ENCODE assay signal across 27 cellular contexts in genomic region chr9:113890693-113891092, GRCh38.
"Had no signal": no experiment of that assay in that cellular context is flagged by ENCODE, and none has a peak within 500 bp of the region (broad histone marks: within the 10 kb centered on the region; RNA-seq: fewer than 3 reads in every experiment).

No MANE protein-coding gene starts in this region.

- H3K4me3 ChIP-seq: colonic mucosa, coronary artery, dorsolateral prefrontal cortex, esophagus muscularis mucosa, esophagus squamous epithelium, gastrocnemius medialis, gastroesophageal sphincter, heart left ventricle, heart right ventricle, hepatocyte had no signal

- H3K9me3 ChIP-seq: colonic mucosa, esophagus muscularis mucosa, esophagus squamous epithelium, gastrocnemius medialis had no signal

- H3K4me1 ChIP-seq: colonic mucosa had no signal

- FAIRE-seq: colon, endometrium, endothelial cell of umbilical vein had no signal

- H3K36me3 ChIP-seq: colonic mucosa, esophagus muscularis mucosa, gastrocnemius medialis, gastroesophageal sphincter had no signal

- DNase-seq: colonic mucosa; cortex of kidney; dermis blood vessel endothelial cell; dorsolateral prefrontal cortex; effector CD4-positive, alpha-beta T cell; effector CD8-positive, alpha-beta T cell; effector memory CD4-positive, alpha-beta T cell; effector memory CD8-positive, alpha-beta T cell; endodermal cell; erythroblast; esophagus squamous epithelium; foreskin fibroblast; foreskin keratinocyte; foreskin melanocyte; gastrocnemius medialis; glutamatergic neuron; head of caudate nucleus; heart left ventricle; heart right ventricle had no signal

- H3K27ac ChIP-seq: colonic mucosa, coronary artery, dorsolateral prefrontal cortex, epithelial cell of prostate, esophagus muscularis mucosa, esophagus squamous epithelium, foreskin keratinocyte, gastrocnemius medialis, gastroesophageal sphincter, heart left ventricle, heart right ventricle, hepatocyte had no signal
